ENCODE assay signal across 8 cellular contexts in genomic region chrX:56994375-56995270, GRCh38. TPM values are rescaled to one million over a fixed set of nuclear protein-coding genes. Genes with fewer than 3 reads are reported as not detected.
DNase-seq lines count a peak whose midpoint lies in the region; ATAC-seq and TF ChIP-seq lines count a peak whose summit lies in the region.

No MANE protein-coding gene starts in this region.

- H3K4me3 ChIP-seq in HUES48 (ENCODE audit: low read depth, low read length) (peak overlapping the region; percentile 75), urinary bladder (ENCODE audit: low read depth, low read length) (peak overlapping the region; percentile 74)

- no peak for ATAC-seq in GM21423 (IDR thresholded peaks at IDR 0.05; ENCODE audit: unreplicated experiment)

- H3K9me3 Mint-ChIP-seq in dendritic cell treated with granulocyte-macrophage colony-stimulating factor and Interleukin-4, amounts not matched to agents 40 ng/mL and 50 ng/mL, for 4 days = no peaks in the 10 kb centered on the region
- H3K9me3 Mint-ChIP-seq in mesothelial cell of epicardium = peaks cover 35% of the 10 kb centered on the region

- intact Hi-C loops in dendritic cell treated with granulocyte-macrophage colony-stimulating factor and Interleukin-4, amounts not matched to agents 40 ng/mL and 50 ng/mL, for 4 days (cut with micrococcal nuclease) = no loop called here

- in situ Hi-C loops in G401 (cut with HindIII; ENCODE audit: low sequenced_read_pairs) = no loop called here

- peaks cover 13% of the 10 kb centered on the region for H3K4me1 Mint-ChIP-seq in dendritic cell treated with granulocyte-macrophage colony-stimulating factor and Interleukin-4, amounts not matched to agents 40 ng/mL and 50 ng/mL, for 4 days (ENCODE audit: low read depth)
- H3K4me1 Mint-ChIP-seq in mesothelial cell of epicardium = peaks cover 16% of the 10 kb centered on the region

- H3K9ac ChIP-seq in HUES48 (ENCODE audit: low read depth, low read length) = peak overlapping the region; percentile 82

- H3K36me3 Mint-ChIP-seq in dendritic cell treated with granulocyte-macrophage colony-stimulating factor and Interleukin-4, amounts not matched to agents 40 ng/mL and 50 ng/mL, for 4 days (ENCODE audit: low read depth) = peaks cover 17% of the 10 kb centered on the region
- H3K36me3 Mint-ChIP-seq in mesothelial cell of epicardium = peaks cover 18% of the 10 kb centered on the region

- DNase-seq in G401 (ENCODE audit: low spot score) (peak; percentile 58), mesothelial cell of epicardium (ENCODE audit: low spot score in 2 of 2, unreplicated experiment in 2 of 2) (no peak), NCI-H526 treated with DMSO at 0.1 percent for 48 hours (lab: John Stamatoyannopoulos, UW) (no peak), GDM1 (lab: John Stamatoyannopoulos, UW) (no peak)

- peak overlapping the region; percentile 93 for H3K27ac Mint-ChIP-seq in dendritic cell treated with granulocyte-macrophage colony-stimulating factor and Interleukin-4, amounts not matched to agents 40 ng/mL and 50 ng/mL, for 4 days
- peak overlapping the region; percentile 95 for H3K27ac Mint-ChIP-seq in mesothelial cell of epicardium

- peaks cover 28% of the 10 kb centered on the region for H3K9me3 ChIP-seq in HUES48 (ENCODE audit: control insufficient read depth, insufficient read depth, low read length)

- peak overlapping the region; percentile 93 for H3K4me3 Mint-ChIP-seq in dendritic cell treated with granulocyte-macrophage colony-stimulating factor and Interleukin-4, amounts not matched to agents 40 ng/mL and 50 ng/mL, for 4 days
- H3K4me3 Mint-ChIP-seq in mesothelial cell of epicardium = peak overlapping the region; percentile 86

- H3K36me3 ChIP-seq in HUES48 (ENCODE audit: control insufficient read depth, insufficient read depth, low read length) (peaks cover 42% of the 10 kb centered on the region), urinary bladder (ENCODE audit: insufficient read depth) (no peaks in the 10 kb centered on the region)

- H3K27me3 ChIP-seq in HUES48 (ENCODE audit: control insufficient read depth, insufficient read depth, low read length) = no peaks in the 10 kb centered on the region

- peaks cover 3% of the 10 kb centered on the region for H3K27me3 Mint-ChIP-seq in dendritic cell treated with granulocyte-macrophage colony-stimulating factor and Interleukin-4, amounts not matched to agents 40 ng/mL and 50 ng/mL, for 4 days
- no peaks in the 10 kb centered on the region for H3K27me3 Mint-ChIP-seq in mesothelial cell of epicardium (ENCODE audit: low read depth)

- WGBS in urinary bladder = 10% methylated on average over 26 of the region's 26 CpGs

- TF ChIP-seq CTCF in mesothelial cell of epicardium (IDR thresholded peaks at IDR 0.05; ENCODE audit: unreplicated experiment) = no peak

- H3K27ac ChIP-seq in HUES48 (ENCODE audit: low read depth, low read length) = peak overlapping the region; percentile 93
- no peak overlapping the region for H3K27ac ChIP-seq in urinary bladder (ENCODE audit: low read depth)

- H3K4me1 ChIP-seq in HUES48 (ENCODE audit: control insufficient read depth, insufficient read depth, low read length) (0 out of 2 replicates have a peak, but pooled peaks cover 5% of the 10 kb centered on the region), urinary bladder (ENCODE audit: insufficient read depth) (no peaks in the 10 kb centered on the region)

RNA-seq across cellular contexts. Expression of gene SPIN3, which starts 0.7 kb away (rescaled TPM):
- 6.7 and 11.9 TPM in 2 replicates for total RNA-seq in G401 (2014; rRNA removed; shearing (Covaris generic))
- total RNA-seq in mesothelial cell of epicardium (17.3 to 19.5 TPM (median 19.4 TPM) in 3 replicates), urinary bladder (21.5 TPM)
- 11.2 TPM for polyA plus RNA-seq in urinary bladder
